In genomic region chr10:73935895-73936294, GRCh38 we compare ENCODE assay signal across 31 cellular contexts.
"Had no signal": no experiment of that assay in that cellular context is flagged by ENCODE, and none has a peak within 500 bp of the region (broad histone marks: within the 10 kb centered on the region; RNA-seq: fewer than 3 reads in every experiment).

No MANE protein-coding gene starts in this region.

- H3K27ac ChIP-seq: ascending aorta, left lung, neutrophil, sigmoid colon, thyroid gland, upper lobe of left lung, vagina, VCaP had no signal

- H3K9me3 ChIP-seq: ascending aorta, esophagus muscularis mucosa, left lung, neutrophil, sigmoid colon, thyroid gland, upper lobe of left lung, vagina had no signal

- H3K27me3 ChIP-seq: ascending aorta, esophagus muscularis mucosa, left lung, neutrophil, sigmoid colon, thyroid gland, upper lobe of left lung, vagina had no signal

- FAIRE-seq: endothelial cell of umbilical vein, frontal cortex, small intestine, TTC549 had no signal

- ATAC-seq: left lung; stimulated activated memory B cell treated with anti-CD40 and anti-IgM and Interleukin-4, amounts not matched to agents 10 μg/mL and 1 μg/mL and 100 μg/mL, for 72 hours; stimulated activated naive CD8-positive, alpha-beta T cell treated with anti-CD3 and anti-CD28 coated beads, Interleukin-15, amount 100 ng/mL, for 72 hours had no signal

- H3K4me3 ChIP-seq: ascending aorta, esophagus muscularis mucosa, left lung, lung, sigmoid colon, thyroid gland, upper lobe of left lung, vagina had no signal

- H3K36me3 ChIP-seq: ascending aorta, esophagus muscularis mucosa, left lung, neutrophil, sigmoid colon, thyroid gland, upper lobe of left lung, vagina had no signal

- DNase-seq: activated CD4-positive, alpha-beta memory T cell treated with anti-CD3 and anti-CD28 coated beads for 36 hours; activated CD4-positive, alpha-beta T cell treated with anti-CD3 and anti-CD28 coated beads for 48 hours; activated CD8-positive, alpha-beta memory T cell treated with anti-CD3 and anti-CD28 coated beads, Interleukin-2, amount 50 U/mL, for 4 hours; activated effector memory CD4-positive, alpha-beta T cell treated with anti-CD3 and anti-CD28 coated beads, Interleukin-2, amount 50 U/mL, for 16 hours; activated naive CD4-positive, alpha-beta T cell treated with anti-CD3 and anti-CD28 coated beads for 36 hours; activated naive CD8-positive, alpha-beta T cell treated with anti-CD3 and anti-CD28 coated beads for 36 hours; activated T-cell treated with anti-CD3 and anti-CD28 coated beads, Interleukin-2, amount 50 U/mL, for 1 hour; cortex of kidney; hypothalamus; immature natural killer cell; left lung; sigmoid colon; small intestine; stimulated activated CD4-positive, alpha-beta T cell treated with anti-CD3 and anti-CD28 coated beads, Interleukin-4, amount 100 ng/mL, for 4 hours; stimulated activated CD8-positive, alpha-beta memory T cell treated with anti-CD3 and anti-CD28 coated beads, Interleukin-4, amount 100 ng/mL, for 48 hours; stimulated activated naive CD8-positive, alpha-beta T cell treated with anti-CD3 and anti-CD28 coated beads, Interleukin-15, amount 100 ng/mL, for 72 hours; substantia nigra; SW 1271; T-helper 9 cell; thyroid gland; upper lobe of left lung had no signal
